In genomic region chr2:74457549-74458131, GRCh38 we compare ENCODE assay signal across 8 cellular contexts. TPM values are rescaled to one million over a fixed set of nuclear protein-coding genes. Genes with fewer than 3 reads are reported as not detected.
DNase-seq lines count a peak whose midpoint lies in the region; ATAC-seq and TF ChIP-seq lines count a peak whose summit lies in the region.

No MANE protein-coding gene starts in this region.

- 0 to 1% (median 1%) methylated on average over 14 to 46 of the region's 46 CpGs for WGBS in stomach, 5 donors

- intact Hi-C loops in stomach (cut with DNase I; ENCODE audit: low total_unique reads), result no loop called here

- peak overlapping the region; percentile 94 to 97 (median 96) for H3K4me3 Mint-ChIP-seq in nephron

- H3K4me1 ChIP-seq in stomach, result peaks cover 37 to 50% (median 41%) of the 10 kb centered on the region in 4 donors

- no peaks in the 10 kb centered on the region for H3K9me3 Mint-ChIP-seq in nephron

- TF ChIP-seq POLR2A in stomach (IDR thresholded peaks at IDR 0.05), result peak in 2 of 4 donors; percentile 66 to 71

- DNase-seq in NCI-H1417 (lab: John Stamatoyannopoulos, UW) (peak; percentile 66 to 95 (median 94)), NCI-H1417 treated with DMSO at 0.1 percent for 48 hours (lab: John Stamatoyannopoulos, UW) (no peak), NCI-H526 treated with DMSO at 0.1 percent for 48 hours (lab: John Stamatoyannopoulos, UW) (peak; percentile 50), epithelial cell of prostate (ENCODE audit: low read depth, low spot score) (no peak), stomach (peak; percentile 74)
- DNase-seq in activated CD8-positive, alpha-beta memory T cell treated with anti-CD3 and anti-CD28 coated beads, Interleukin-2, amount 50 U/mL, for 4 hours, result peak; percentile 87

- ATAC-seq in HG02981 (IDR thresholded peaks at IDR 0.05; ENCODE audit: unreplicated experiment), result peak; percentile 27

- no peak for TF ChIP-seq EP300 in stomach (IDR thresholded peaks at IDR 0.05)

- H3K27me3 Mint-ChIP-seq in nephron (ENCODE audit: low read depth), result no peaks in the 10 kb centered on the region

- H3K27me3 ChIP-seq in stomach, result no peaks in the 10 kb centered on the region

- H3K4me3 ChIP-seq in stomach, result peak overlapping the region; percentile 67 to 81 (median 72)

- H3K4me1 Mint-ChIP-seq in nephron, result peaks cover 42% of the 10 kb centered on the region

- H3K9me3 ChIP-seq in stomach, result no peaks in the 10 kb centered on the region

- H3K27ac ChIP-seq in epithelial cell of prostate, result peak overlapping the region; percentile 92
- H3K27ac ChIP-seq in stomach, result peak overlapping the region; percentile 93 to 99 (median 97)

- peaks cover 5 to 21% (median 19%) of the 10 kb centered on the region in 4 donors for H3K36me3 ChIP-seq in stomach

- peak overlapping the region; percentile 83 to 99 (median 96) for H3K27ac Mint-ChIP-seq in nephron

- TF ChIP-seq CTCF in nephron (IDR thresholded peaks at IDR 0.05; ENCODE audit: unreplicated experiment in 3 of 3) (no peak), stomach (IDR thresholded peaks at IDR 0.05) (no peak)

- peaks cover 5% of the 10 kb centered on the region for H3K36me3 Mint-ChIP-seq in nephron (ENCODE audit: low read depth)

RNA-seq across cellular contexts. Expression of gene WBP1, which starts 0.6 kb away (rescaled TPM):
- total RNA-seq in stomach, result 10 to 100 TPM in 4 of 5 donors, 1 to 10 TPM in 1; 1.8 to 59.4 (median 21.7) TPM
- polyA plus RNA-seq in stomach, result 10 to 100 TPM; 78.9 to 82.4 (median 82.3) TPM

RNA-seq across cellular contexts. Expression of gene INO80B, which starts 2.8 kb away (rescaled TPM):
- total RNA-seq in stomach, result 10 to 100 TPM in 2 of 5 donors, 1 to 10 TPM in 2, not detected in 1; 4.7 to 44.5 (median 11.1) TPM
- polyA plus RNA-seq in stomach, result 10 to 100 TPM; 32.2 to 52.2 (median 51.9) TPM

RNA-seq across cellular contexts. Expression of gene MOGS, which starts 7.5 kb away (rescaled TPM):
- total RNA-seq in stomach, result 100 to 1,000 TPM in 1 of 5 donors, 10 to 100 TPM in 4; 17.5 to 130 (median 65.8) TPM
- polyA plus RNA-seq in stomach, result 10 to 100 TPM; 15.6 to 32.2 (median 30.4) TPM

RNA-seq across cellular contexts. Expression of gene MRPL53, which starts 14.8 kb away (rescaled TPM):
- 100 to 1,000 TPM in 2 of 5 donors, 10 to 100 TPM in 2, 1 to 10 TPM in 1; 4.6 to 335 (median 18.0) TPM for total RNA-seq in stomach
- 100 to 1,000 TPM in 1 of 3 donors, 10 to 100 TPM in 2; 74.0 to 108 (median 88.6) TPM for polyA plus RNA-seq in stomach

RNA-seq across cellular contexts. Expression of gene RTKN, which starts 15.9 kb away (rescaled TPM):
- 100 to 1,000 TPM in 2 of 5 donors, 10 to 100 TPM in 3; 16.5 to 125 (median 27.4) TPM for total RNA-seq in stomach
- polyA plus RNA-seq in stomach, result 10 to 100 TPM; 10.8 to 27.3 (median 23.2) TPM

Comparison
In these comparisons a context has a peak if more than half of its experiments do, and no peak if none do; other contexts are left out.
1. DNase-seq: peak in NCI-H1417 (3 of 3), NCI-H526 treated with DMSO at 0.1 percent for 48 hours (single experiment), activated CD8-positive, alpha-beta memory T cell treated with anti-CD3 and anti-CD28 coated beads, Interleukin-2, amount 50 U/mL, for 4 hours (single experiment) and stomach (single experiment); none in NCI-H1417 treated with DMSO at 0.1 percent for 48 hours (single experiment) and epithelial cell of prostate (single experiment).